Comparison of ENCODE assay signal across 1 cellular context in genomic region chr16:49628148-49628547, GRCh38.
TF ChIP-seq lines count a peak whose summit lies in the region.

No MANE protein-coding gene starts in this region.

TF ChIP-seq in H1, 55 proteins besides CTCF, POLR2A, EP300 and RAD21:
- TF ChIP-seq CREB1 (IDR thresholded peaks at IDR 0.05) (no peak), RBBP5 (IDR thresholded peaks at IDR 0.05; ENCODE audit: borderline replicate concordance, low read depth, low read length) (no peak), USF2 (IDR thresholded peaks at IDR 0.05; ENCODE audit: low read length) (no peak), KDM1A (IDR thresholded peaks at IDR 0.05; ENCODE audit: borderline replicate concordance, low read length) (no peak), TCF12 (IDR thresholded peaks at IDR 0.05; ENCODE audit: low read depth, low read length) (no peak), CHD2 (IDR thresholded peaks at IDR 0.05; ENCODE audit: low read length) (no peak), YY1 (IDR thresholded peaks at IDR 0.05; ENCODE audit: low read depth, low read length) (no peak), HDAC6 (IDR thresholded peaks at IDR 0.05; ENCODE audit: low read depth, low read length) (no peak), SUZ12 (IDR thresholded peaks at IDR 0.05; ENCODE audit: low read length) (no peak), ZNF274 (IDR thresholded peaks at IDR 0.05; ENCODE audit: borderline replicate concordance, extremely low read depth, low read length) (no peak), KDM5A (IDR thresholded peaks at IDR 0.05; ENCODE audit: low read length) (no peak)
TF ChIP-seq in H1: peak in this region for 0.
